ENCODE assay signal across 2 cellular contexts in the genomic region with DNA sequence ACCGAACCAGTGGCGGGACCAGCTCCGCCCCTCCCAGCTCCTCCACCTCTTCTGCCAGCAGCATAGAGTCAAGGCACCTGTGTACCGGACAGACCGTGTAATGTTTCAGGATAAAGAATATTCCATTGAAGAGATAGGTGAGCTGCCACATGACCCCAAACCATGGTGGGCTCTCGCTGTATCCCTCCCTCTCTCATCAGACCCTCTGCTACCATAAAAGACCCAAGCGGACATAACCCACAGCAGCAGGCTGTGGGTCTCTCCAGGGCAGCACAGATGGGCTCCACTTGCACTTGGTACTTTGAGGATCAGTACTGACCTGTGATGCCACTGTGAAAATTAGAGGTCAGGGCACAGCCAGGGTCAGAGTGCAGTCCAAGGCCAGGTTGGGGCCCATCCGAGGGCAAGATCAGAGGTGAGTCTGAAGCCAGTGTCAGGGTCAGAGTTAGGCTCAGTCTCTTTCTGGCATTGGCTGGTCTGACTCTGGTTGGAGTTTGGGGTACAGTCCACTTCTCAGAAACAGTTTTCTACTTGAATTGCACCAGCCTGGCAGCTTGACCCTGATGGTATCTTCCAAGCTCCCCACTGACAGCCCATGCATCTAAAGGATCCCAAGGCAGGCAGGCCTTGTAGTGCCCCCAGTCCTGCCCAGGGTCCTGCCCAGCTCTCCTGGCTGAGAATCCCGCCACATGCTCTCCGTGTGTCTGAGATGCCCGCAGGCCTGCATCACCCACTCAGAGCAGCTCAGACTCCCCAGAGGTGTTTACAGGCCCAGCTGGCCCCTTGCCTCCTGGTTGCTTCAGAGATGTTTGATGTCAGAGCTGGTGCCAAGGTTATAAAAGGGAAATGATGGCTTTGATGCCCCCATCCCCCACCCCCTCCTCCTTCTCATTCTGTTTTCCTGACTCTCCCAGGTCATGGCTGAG.
A peak's percentile ranks its signal among the peaks of the same experiment; 100 is the strongest.
TF ChIP-seq lines count a peak whose summit lies in the region.

No MANE protein-coding gene starts in this region.

TF ChIP-seq in IMR-90, 13 proteins besides CTCF, POLR2A, EP300 and RAD21:
- no peak for TF ChIP-seq MAZ (IDR thresholded peaks at IDR 0.05; ENCODE audit: borderline replicate concordance, low read depth, low read length)
- TF ChIP-seq RCOR1 (IDR thresholded peaks at IDR 0.05; ENCODE audit: insufficient replicate concordance, low read length): no peak
- TF ChIP-seq SMC3 (IDR thresholded peaks at IDR 0.05; ENCODE audit: low read depth, low read length): no peak
- no peak for TF ChIP-seq MAFK (IDR thresholded peaks at IDR 0.05; ENCODE audit: low read depth, low read length)
- TF ChIP-seq CEBPB (IDR thresholded peaks at IDR 0.05; ENCODE audit: low read depth, low read length): no peak
- TF ChIP-seq, protein P1, sequence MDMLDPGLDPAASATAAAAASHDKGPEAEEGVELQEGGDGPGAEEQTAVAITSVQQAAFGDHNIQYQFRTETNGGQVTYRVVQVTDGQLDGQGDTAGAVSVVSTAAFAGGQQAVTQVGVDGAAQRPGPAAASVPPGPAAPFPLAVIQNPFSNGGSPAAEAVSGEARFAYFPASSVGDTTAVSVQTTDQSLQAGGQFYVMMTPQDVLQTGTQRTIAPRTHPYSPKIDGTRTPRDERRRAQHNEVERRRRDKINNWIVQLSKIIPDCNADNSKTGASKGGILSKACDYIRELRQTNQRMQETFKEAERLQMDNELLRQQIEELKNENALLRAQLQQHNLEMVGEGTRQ (IDR thresholded peaks at IDR 0.05; ENCODE audit: low read depth, low read length): no peak
- no peak for TF ChIP-seq BHLHE40 (IDR thresholded peaks at IDR 0.05; ENCODE audit: low read depth, low read length)
- TF ChIP-seq CHD1 (IDR thresholded peaks at IDR 0.05; ENCODE audit: low read depth, low read length): no peak
- no peak for TF ChIP-seq RFX5 (IDR thresholded peaks at IDR 0.05; ENCODE audit: low read depth, low read length)
- TF ChIP-seq NFE2L2 (IDR thresholded peaks at IDR 0.05; ENCODE audit: low read depth, low read length): no peak
- no peak for TF ChIP-seq MXI1 (IDR thresholded peaks at IDR 0.05; ENCODE audit: borderline replicate concordance, low read depth, low read length)
- TF ChIP-seq ELK1 (IDR thresholded peaks at IDR 0.05; ENCODE audit: borderline replicate concordance, low read depth, low read length): no peak
- TF ChIP-seq FOS (IDR thresholded peaks at IDR 0.05; ENCODE audit: low read depth, low read length): no peak

TF ChIP-seq in HepG2, 621 proteins besides CTCF, POLR2A, EP300 and RAD21 (continues in another document):
- TF ChIP-seq ZNF773 (CRISPR knock-in tag; IDR thresholded peaks at IDR 0.05; ENCODE audit: borderline replicate concordance) (no peak), HNF4G (IDR thresholded peaks at IDR 0.05; ENCODE audit: borderline replicate concordance, low read depth, low read length) (0 out of 2 replicates have a peak, but pooled peaks have one; percentile 5), HNF4G (CRISPR knock-in tag; IDR thresholded peaks at IDR 0.05; ENCODE audit: borderline replicate concordance, low read depth) (no peak), POLR2AphosphoS5 (IDR thresholded peaks at IDR 0.05; ENCODE audit: low read depth, low read length) (no peak), NCOA2 (CRISPR knock-in tag; IDR thresholded peaks at IDR 0.05) (no peak), POLR2AphosphoS2 (IDR thresholded peaks at IDR 0.05; ENCODE audit: low read depth, low read length) (no peak), HNF4A (CRISPR knock-in tag; IDR thresholded peaks at IDR 0.05) (peak; percentile 29; the same call in 1 of the 2 replicates), ZNF574 (CRISPR knock-in tag; IDR thresholded peaks at IDR 0.05) (no peak), DPF2 (CRISPR knock-in tag; IDR thresholded peaks at IDR 0.05; ENCODE audit: borderline replicate concordance, low read depth) (no peak), HOMEZ (CRISPR knock-in tag; IDR thresholded peaks at IDR 0.05; ENCODE audit: low read depth) (no peak), ZNF510 (CRISPR knock-in tag; IDR thresholded peaks at IDR 0.05; ENCODE audit: low read depth) (no peak), PLRG1 (conservative IDR thresholded peaks at IDR 0.05) (no peak), ZFAT (CRISPR knock-in tag; conservative IDR thresholded peaks at IDR 0.05) (no peak), ZNF143 (CRISPR knock-in tag; IDR thresholded peaks at IDR 0.05) (no peak), MTF1 (CRISPR knock-in tag; IDR thresholded peaks at IDR 0.05) (no peak), NR2F6 (IDR thresholded peaks at IDR 0.05) (0 out of 2 replicates have a peak, but pooled peaks have one; percentile 14), NR2F6 (CRISPR knock-in tag; IDR thresholded peaks at IDR 0.05) (no peak), NAIF1 (CRISPR knock-in tag; IDR thresholded peaks at IDR 0.05; ENCODE audit: borderline replicate concordance) (no peak), CEBPG (CRISPR knock-in tag; IDR thresholded peaks at IDR 0.05) (no peak), ZMYM2 (CRISPR knock-in tag; IDR thresholded peaks at IDR 0.05) (no peak), NFATC3 (CRISPR knock-in tag; IDR thresholded peaks at IDR 0.05) (no peak), ZHX2 (IDR thresholded peaks at IDR 0.05; ENCODE audit: low read depth) (no peak), ZHX2 (CRISPR knock-in tag; IDR thresholded peaks at IDR 0.05; ENCODE audit: borderline replicate concordance) (no peak), GPN1 (CRISPR knock-in tag; IDR thresholded peaks at IDR 0.05; ENCODE audit: borderline replicate concordance) (no peak), RERE (CRISPR knock-in tag; IDR thresholded peaks at IDR 0.05; ENCODE audit: low read depth) (no peak), RARA (CRISPR knock-in tag; IDR thresholded peaks at IDR 0.05) (peak; percentile 54)
- TF ChIP-seq, protein P2, sequence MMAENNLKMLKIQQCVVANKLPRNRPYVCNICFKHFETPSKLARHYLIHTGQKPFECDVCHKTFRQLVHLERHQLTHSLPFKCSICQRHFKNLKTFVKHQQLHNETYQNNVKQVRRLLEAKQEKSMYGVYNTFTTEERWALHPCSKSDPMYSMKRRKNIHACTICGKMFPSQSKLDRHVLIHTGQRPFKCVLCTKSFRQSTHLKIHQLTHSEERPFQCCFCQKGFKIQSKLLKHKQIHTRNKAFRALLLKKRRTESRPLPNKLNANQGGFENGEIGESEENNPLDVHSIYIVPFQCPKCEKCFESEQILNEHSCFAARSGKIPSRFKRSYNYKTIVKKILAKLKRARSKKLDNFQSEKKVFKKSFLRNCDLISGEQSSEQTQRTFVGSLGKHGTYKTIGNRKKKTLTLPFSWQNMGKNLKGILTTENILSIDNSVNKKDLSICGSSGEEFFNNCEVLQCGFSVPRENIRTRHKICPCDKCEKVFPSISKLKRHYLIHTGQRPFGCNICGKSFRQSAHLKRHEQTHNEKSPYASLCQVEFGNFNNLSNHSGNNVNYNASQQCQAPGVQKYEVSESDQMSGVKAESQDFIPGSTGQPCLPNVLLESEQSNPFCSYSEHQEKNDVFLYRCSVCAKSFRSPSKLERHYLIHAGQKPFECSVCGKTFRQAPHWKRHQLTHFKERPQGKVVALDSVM (CRISPR knock-in tag; IDR thresholded peaks at IDR 0.05): no peak
- TF ChIP-seq, protein P3, sequence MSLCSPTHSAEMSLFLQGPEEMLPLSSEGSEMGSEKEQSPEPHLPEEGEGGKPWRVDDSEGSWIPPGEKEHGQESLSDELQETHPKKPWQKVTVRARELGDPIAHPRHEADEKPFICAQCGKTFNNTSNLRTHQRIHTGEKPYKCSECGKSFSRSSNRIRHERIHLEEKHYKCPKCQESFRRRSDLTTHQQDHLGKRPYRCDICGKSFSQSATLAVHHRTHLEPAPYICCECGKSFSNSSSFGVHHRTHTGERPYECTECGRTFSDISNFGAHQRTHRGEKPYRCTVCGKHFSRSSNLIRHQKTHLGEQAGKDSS (CRISPR knock-in tag; IDR thresholded peaks at IDR 0.05; ENCODE audit: borderline replicate concordance, low read depth): no peak
